In the genomic region with DNA sequence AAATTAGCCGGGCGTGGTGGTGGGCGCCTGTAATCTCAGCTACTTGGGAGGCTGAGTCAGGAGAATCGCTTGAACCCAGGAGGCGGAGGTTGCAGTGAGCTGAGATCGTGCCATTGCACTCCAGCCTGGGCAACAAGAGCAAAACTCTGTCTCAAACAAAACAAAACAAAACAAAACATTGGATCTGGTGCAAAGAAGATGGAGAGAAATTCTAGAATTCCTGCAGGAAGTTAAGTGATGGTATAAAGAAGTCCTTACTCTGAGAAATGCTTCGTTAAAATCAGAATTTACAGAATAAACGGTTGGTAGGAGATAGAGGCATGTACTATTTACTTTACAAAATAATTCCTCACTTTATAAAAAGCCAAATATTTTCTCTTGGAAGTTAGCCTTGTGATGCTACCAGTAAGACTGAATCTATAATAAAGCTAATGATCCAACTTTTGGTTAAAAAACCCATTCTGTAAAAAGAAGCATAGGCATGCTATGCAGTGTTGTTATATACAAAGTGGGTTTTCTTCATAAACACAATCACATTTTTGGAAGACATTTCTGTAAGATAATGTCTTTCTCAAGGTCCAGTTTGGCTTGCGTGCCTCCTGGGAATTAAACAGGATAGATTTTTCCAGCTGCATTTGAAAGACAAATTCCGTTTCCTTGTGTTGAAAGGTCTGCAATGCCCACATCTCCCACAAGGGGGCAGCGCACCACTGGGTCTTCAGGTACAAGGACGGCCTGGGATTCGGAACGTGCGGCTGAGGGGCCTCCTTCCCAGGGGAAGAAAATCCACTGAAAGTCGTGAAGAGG, we compare ENCODE assay signal across 8 cellular contexts. TPM values are rescaled to one million over a fixed set of nuclear protein-coding genes. Genes with fewer than 3 reads are reported as not detected.
DNase-seq lines count a peak whose midpoint lies in the region; ATAC-seq and TF ChIP-seq lines count a peak whose summit lies in the region.

No MANE protein-coding gene starts in this region.

- H3K9ac ChIP-seq in liver (ENCODE audit: low read depth in 1 of 2, low read length in 2 of 2), result no peak overlapping the region

- CTCF ChIA-PET in AG04449 (lab: Yijun Ruan, JAX), result interaction anchor here (0.7 to 7.0 kb wide), 48 partner anchors 9 to 351 kb away, joined by 3 to 126 read pairs (median 5); a partner anchor contains a TSS

- H3K4me3 ChIP-seq in AG04449 (ENCODE audit: low read depth, low read length), result no peak overlapping the region
- no peak overlapping the region for H3K4me3 ChIP-seq in coronary artery
- no peak overlapping the region for H3K4me3 ChIP-seq in liver (ENCODE audit: low read depth in 1 of 3, low read length in 3 of 3)

- TF ChIP-seq CTCF in AG04449 (IDR thresholded peaks at IDR 0.05; ENCODE audit: insufficient read depth, low read length, missing control alignments) (peak; percentile 98), GM13977 (IDR thresholded peaks at IDR 0.05; ENCODE audit: extremely low read depth, insufficient read depth, missing control alignments) (peak; percentile 95), coronary artery (IDR thresholded peaks at IDR 0.05) (peak; percentile 92), liver (IDR thresholded peaks at IDR 0.05; ENCODE audit: low read depth, low read length, missing input control) (peak; percentile 97)

- H3K27me3 ChIP-seq in liver (ENCODE audit: control insufficient read depth in 4 of 4, insufficient read depth in 4 of 4, low read length in 3 of 4), result no peaks in the 10 kb centered on the region

- H3K36me3 ChIP-seq in liver (ENCODE audit: control insufficient read depth in 4 of 4, insufficient read depth in 3 of 4, low read depth in 1 of 4, low read length in 3 of 4), result no peaks in the 10 kb centered on the region

- ATAC-seq in GM18517 (IDR thresholded peaks at IDR 0.05; ENCODE audit: unreplicated experiment), result no peak

- in situ Hi-C loops in GM13977 (cut with MboI; ENCODE audit: low pct_unique_long_range_greater_than_20kb, low sequenced_read_pairs, unreplicated experiment), result loop anchor here (10.0 kb wide), 2 partner anchors 163 to 323 kb away; no protein-coding TSS in a partner anchor

- peaks cover 4 to 17% (median 12%) of the 10 kb centered on the region in 4 donors for H3K4me1 ChIP-seq in liver (ENCODE audit: control insufficient read depth in 4 of 4, insufficient read depth in 4 of 4, low read length in 3 of 4)

- 46% methylated on average over 16 of the region's 16 CpGs for WGBS in liver

- no peak overlapping the region for H3K27ac ChIP-seq in coronary artery
- no peak overlapping the region for H3K27ac ChIP-seq in liver (ENCODE audit: low read depth in 1 of 2, low read length in 2 of 2)

- TF ChIP-seq RAD21 in liver (IDR thresholded peaks at IDR 0.05), result peak; percentile 97 to 98

- DNase-seq in AG04449 (ENCODE audit: low read depth, low spot score) (peak; percentile 23), GM13977 (ENCODE audit: low spot score) (peak; percentile 46), NCI-H2227 treated with DMSO at 0.1 percent for 48 hours (lab: John Stamatoyannopoulos, UW) (peak; percentile 54), coronary artery (ENCODE audit: low spot score) (peak; percentile 79)
- peak; percentile 86 for DNase-seq in activated CD4-positive, alpha-beta T cell treated with anti-CD3 and anti-CD28 coated beads for 48 hours
- peak; percentile 40 to 72 (median 54) for DNase-seq in stimulated activated CD4-positive, alpha-beta T cell treated with anti-CD3 and anti-CD28 coated beads, TNF-alpha, amount 100 ng/mL, for 1 hour (ENCODE audit: low read depth in 3 of 3, low spot score in 1 of 3)

- no peaks in the 10 kb centered on the region for H3K9me3 ChIP-seq in liver (ENCODE audit: control insufficient read depth in 4 of 4, low read length in 3 of 4)

- POLR2A ChIA-PET in AG04449 (lab: Yijun Ruan, JAX), result no interaction called here

TF ChIP-seq in liver, 16 proteins besides CTCF, POLR2A, EP300 and RAD21:
- no peak for TF ChIP-seq JUND (IDR thresholded peaks at IDR 0.05)
- peak in 1 of 2 donors; percentile 19 for TF ChIP-seq HNF4A (conservative IDR thresholded peaks at IDR 0.05)

RNA-seq across cellular contexts. Expression of a gene that starts 35.6 kb away (rescaled TPM):
- 1 to 10 TPM; 5.5 to 9.5 TPM for total RNA-seq in liver
- 1 to 10 TPM; 7.9 to 8.9 TPM for polyA plus RNA-seq in liver

RNA-seq across cellular contexts. Expression of a gene that starts 59.3 kb away (rescaled TPM):
- 10 to 100 TPM; 15.6 to 15.8 TPM for total RNA-seq in liver
- 10 to 100 TPM; 22.1 to 31.0 TPM for polyA plus RNA-seq in liver

Comparison
In these comparisons a context has a peak if more than half of its experiments do, and no peak if none do; other contexts are left out.
1. DNase-seq: peak in every context shown above with its lines; median percentile 86 in activated CD4-positive, alpha-beta T cell treated with anti-CD3 and anti-CD28 coated beads for 48 hours; 79 in coronary artery; 54 in NCI-H2227 treated with DMSO at 0.1 percent for 48 hours; 54 in stimulated activated CD4-positive, alpha-beta T cell treated with anti-CD3 and anti-CD28 coated beads, TNF-alpha, amount 100 ng/mL, for 1 hour; 46 in GM13977; 23 in AG04449.